ENCODE assay signal across 1 cellular context in genomic region chr12:57765003-57765697, GRCh38.
TF ChIP-seq lines count a peak whose summit lies in the region.

No MANE protein-coding gene starts in this region.

TF ChIP-seq in HepG2, 621 proteins besides CTCF, POLR2A, EP300 and RAD21 (continued from another document and continues in another):
- TF ChIP-seq AHDC1 (CRISPR knock-in tag; IDR thresholded peaks at IDR 0.05; ENCODE audit: borderline replicate concordance) (0 out of 2 replicates have a peak, but pooled peaks have one; percentile 24), ZNF558 (CRISPR knock-in tag; IDR thresholded peaks at IDR 0.05; ENCODE audit: borderline replicate concordance) (no peak), NFKB2 (CRISPR knock-in tag; IDR thresholded peaks at IDR 0.05; ENCODE audit: borderline replicate concordance) (no peak; the same call in 1 of the 2 replicates), FOXC1 (CRISPR knock-in tag; IDR thresholded peaks at IDR 0.05; ENCODE audit: borderline replicate concordance) (no peak), NRL (CRISPR knock-in tag; IDR thresholded peaks at IDR 0.05; ENCODE audit: borderline replicate concordance) (peak; percentile 62), ZNF768 (CRISPR knock-in tag; IDR thresholded peaks at IDR 0.05) (peak; percentile 48; the same call in 1 of the 2 replicates), PLSCR1 (CRISPR knock-in tag; IDR thresholded peaks at IDR 0.05; ENCODE audit: borderline replicate concordance) (no peak), SKIL (CRISPR knock-in tag; IDR thresholded peaks at IDR 0.05; ENCODE audit: borderline replicate concordance) (0 out of 2 replicates have a peak, but pooled peaks have one; percentile 10), HOXA3 (CRISPR knock-in tag; IDR thresholded peaks at IDR 0.05) (peak; percentile 36), HNRNPK (IDR thresholded peaks at IDR 0.05; ENCODE audit: low read depth, low read length, poor library complexity, severe bottlenecking) (peak; percentile 13), ZNF572 (CRISPR knock-in tag; IDR thresholded peaks at IDR 0.05) (0 out of 2 replicates have a peak, but pooled peaks have one; percentile 70), HES4 (CRISPR knock-in tag; IDR thresholded peaks at IDR 0.05; ENCODE audit: borderline replicate concordance) (no peak; the same call in 1 of the 2 replicates), ZNF776 (CRISPR knock-in tag; IDR thresholded peaks at IDR 0.05) (peak; percentile 39; the same call in 1 of the 2 replicates), MBNL3 (CRISPR knock-in tag; conservative IDR thresholded peaks at IDR 0.05) (no peak), MYC (CRISPR knock-in tag; IDR thresholded peaks at IDR 0.05; ENCODE audit: borderline replicate concordance) (peak; percentile 37; the same call in 1 of the 2 replicates), MXD1 (CRISPR knock-in tag; IDR thresholded peaks at IDR 0.05) (peak; percentile 47; the same call in 1 of the 2 replicates), FOSL1 (CRISPR knock-in tag; IDR thresholded peaks at IDR 0.05; ENCODE audit: borderline replicate concordance) (no peak), ZFP37 (CRISPR knock-in tag; IDR thresholded peaks at IDR 0.05; ENCODE audit: borderline replicate concordance) (no peak), KLF11 (CRISPR knock-in tag; IDR thresholded peaks at IDR 0.05) (no peak), ZNF326 (CRISPR knock-in tag; IDR thresholded peaks at IDR 0.05; ENCODE audit: borderline replicate concordance) (no peak), STAG1 (CRISPR knock-in tag; IDR thresholded peaks at IDR 0.05) (peak; percentile 38), SNAI1 (CRISPR knock-in tag; IDR thresholded peaks at IDR 0.05; ENCODE audit: borderline replicate concordance) (no peak), JUNB (CRISPR knock-in tag; IDR thresholded peaks at IDR 0.05; ENCODE audit: borderline replicate concordance) (no peak), ELF3 (CRISPR knock-in tag; IDR thresholded peaks at IDR 0.05) (no peak), MED1 (CRISPR knock-in tag; IDR thresholded peaks at IDR 0.05) (0 out of 2 replicates have a peak, but pooled peaks have one; percentile 23), MIXL1 (CRISPR knock-in tag; IDR thresholded peaks at IDR 0.05) (no peak), SNAPC2 (CRISPR knock-in tag; IDR thresholded peaks at IDR 0.05) (peak; percentile 57; the same call in 1 of the 2 replicates), MAFF (IDR thresholded peaks at IDR 0.05; ENCODE audit: low read depth, low read length) (no peak), TBX2 (CRISPR knock-in tag; IDR thresholded peaks at IDR 0.05; ENCODE audit: borderline replicate concordance) (no peak), ZNF615 (CRISPR knock-in tag; IDR thresholded peaks at IDR 0.05; ENCODE audit: borderline replicate concordance) (no peak), SALL1 (CRISPR knock-in tag; IDR thresholded peaks at IDR 0.05) (peak; percentile 41; the same call in 1 of the 2 replicates), TMF1 (CRISPR knock-in tag; IDR thresholded peaks at IDR 0.05; ENCODE audit: low read depth) (no peak), NFYC (CRISPR knock-in tag; IDR thresholded peaks at IDR 0.05) (no peak), HNRNPLL (IDR thresholded peaks at IDR 0.05; ENCODE audit: low read depth, low read length, poor library complexity, severe bottlenecking) (peak; percentile 96), PITX1 (CRISPR knock-in tag; IDR thresholded peaks at IDR 0.05) (0 out of 2 replicates have a peak, but pooled peaks have one; percentile 39), ZNF567 (CRISPR knock-in tag; IDR thresholded peaks at IDR 0.05; ENCODE audit: borderline replicate concordance) (0 out of 2 replicates have a peak, but pooled peaks have one; percentile 66)
- TF ChIP-seq, protein P1, sequence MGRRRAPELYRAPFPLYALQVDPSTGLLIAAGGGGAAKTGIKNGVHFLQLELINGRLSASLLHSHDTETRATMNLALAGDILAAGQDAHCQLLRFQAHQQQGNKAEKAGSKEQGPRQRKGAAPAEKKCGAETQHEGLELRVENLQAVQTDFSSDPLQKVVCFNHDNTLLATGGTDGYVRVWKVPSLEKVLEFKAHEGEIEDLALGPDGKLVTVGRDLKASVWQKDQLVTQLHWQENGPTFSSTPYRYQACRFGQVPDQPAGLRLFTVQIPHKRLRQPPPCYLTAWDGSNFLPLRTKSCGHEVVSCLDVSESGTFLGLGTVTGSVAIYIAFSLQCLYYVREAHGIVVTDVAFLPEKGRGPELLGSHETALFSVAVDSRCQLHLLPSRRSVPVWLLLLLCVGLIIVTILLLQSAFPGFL (CRISPR knock-in tag; IDR thresholded peaks at IDR 0.05): no peak
- TF ChIP-seq, protein P2, sequence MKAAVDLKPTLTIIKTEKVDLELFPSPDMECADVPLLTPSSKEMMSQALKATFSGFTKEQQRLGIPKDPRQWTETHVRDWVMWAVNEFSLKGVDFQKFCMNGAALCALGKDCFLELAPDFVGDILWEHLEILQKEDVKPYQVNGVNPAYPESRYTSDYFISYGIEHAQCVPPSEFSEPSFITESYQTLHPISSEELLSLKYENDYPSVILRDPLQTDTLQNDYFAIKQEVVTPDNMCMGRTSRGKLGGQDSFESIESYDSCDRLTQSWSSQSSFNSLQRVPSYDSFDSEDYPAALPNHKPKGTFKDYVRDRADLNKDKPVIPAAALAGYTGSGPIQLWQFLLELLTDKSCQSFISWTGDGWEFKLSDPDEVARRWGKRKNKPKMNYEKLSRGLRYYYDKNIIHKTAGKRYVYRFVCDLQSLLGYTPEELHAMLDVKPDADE (CRISPR knock-in tag; IDR thresholded peaks at IDR 0.05): 0 out of 2 replicates have a peak, but pooled peaks have one; percentile 19
- TF ChIP-seq, protein P3, sequence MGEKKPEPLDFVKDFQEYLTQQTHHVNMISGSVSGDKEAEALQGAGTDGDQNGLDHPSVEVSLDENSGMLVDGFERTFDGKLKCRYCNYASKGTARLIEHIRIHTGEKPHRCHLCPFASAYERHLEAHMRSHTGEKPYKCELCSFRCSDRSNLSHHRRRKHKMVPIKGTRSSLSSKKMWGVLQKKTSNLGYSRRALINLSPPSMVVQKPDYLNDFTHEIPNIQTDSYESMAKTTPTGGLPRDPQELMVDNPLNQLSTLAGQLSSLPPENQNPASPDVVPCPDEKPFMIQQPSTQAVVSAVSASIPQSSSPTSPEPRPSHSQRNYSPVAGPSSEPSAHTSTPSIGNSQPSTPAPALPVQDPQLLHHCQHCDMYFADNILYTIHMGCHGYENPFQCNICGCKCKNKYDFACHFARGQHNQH (CRISPR knock-in tag; IDR thresholded peaks at IDR 0.05): 0 out of 2 replicates have a peak, but pooled peaks have one; percentile 37
- TF ChIP-seq, protein P4, sequence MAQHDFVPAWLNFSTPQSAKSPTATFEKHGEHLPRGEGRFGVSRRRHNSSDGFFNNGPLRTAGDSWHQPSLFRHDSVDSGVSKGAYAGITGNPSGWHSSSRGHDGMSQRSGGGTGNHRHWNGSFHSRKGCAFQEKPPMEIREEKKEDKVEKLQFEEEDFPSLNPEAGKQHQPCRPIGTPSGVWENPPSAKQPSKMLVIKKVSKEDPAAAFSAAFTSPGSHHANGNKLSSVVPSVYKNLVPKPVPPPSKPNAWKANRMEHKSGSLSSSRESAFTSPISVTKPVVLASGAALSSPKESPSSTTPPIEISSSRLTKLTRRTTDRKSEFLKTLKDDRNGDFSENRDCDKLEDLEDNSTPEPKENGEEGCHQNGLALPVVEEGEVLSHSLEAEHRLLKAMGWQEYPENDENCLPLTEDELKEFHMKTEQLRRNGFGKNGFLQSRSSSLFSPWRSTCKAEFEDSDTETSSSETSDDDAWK (CRISPR knock-in tag; IDR thresholded peaks at IDR 0.05): no peak
- TF ChIP-seq, protein P5, sequence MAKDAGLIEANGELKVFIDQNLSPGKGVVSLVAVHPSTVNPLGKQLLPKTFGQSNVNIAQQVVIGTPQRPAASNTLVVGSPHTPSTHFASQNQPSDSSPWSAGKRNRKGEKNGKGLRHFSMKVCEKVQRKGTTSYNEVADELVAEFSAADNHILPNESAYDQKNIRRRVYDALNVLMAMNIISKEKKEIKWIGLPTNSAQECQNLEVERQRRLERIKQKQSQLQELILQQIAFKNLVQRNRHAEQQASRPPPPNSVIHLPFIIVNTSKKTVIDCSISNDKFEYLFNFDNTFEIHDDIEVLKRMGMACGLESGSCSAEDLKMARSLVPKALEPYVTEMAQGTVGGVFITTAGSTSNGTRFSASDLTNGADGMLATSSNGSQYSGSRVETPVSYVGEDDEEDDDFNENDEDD (CRISPR knock-in tag; IDR thresholded peaks at IDR 0.05; ENCODE audit: borderline replicate concordance): peak; percentile 42; the same call in 1 of the 2 replicates
- TF ChIP-seq, protein P6, sequence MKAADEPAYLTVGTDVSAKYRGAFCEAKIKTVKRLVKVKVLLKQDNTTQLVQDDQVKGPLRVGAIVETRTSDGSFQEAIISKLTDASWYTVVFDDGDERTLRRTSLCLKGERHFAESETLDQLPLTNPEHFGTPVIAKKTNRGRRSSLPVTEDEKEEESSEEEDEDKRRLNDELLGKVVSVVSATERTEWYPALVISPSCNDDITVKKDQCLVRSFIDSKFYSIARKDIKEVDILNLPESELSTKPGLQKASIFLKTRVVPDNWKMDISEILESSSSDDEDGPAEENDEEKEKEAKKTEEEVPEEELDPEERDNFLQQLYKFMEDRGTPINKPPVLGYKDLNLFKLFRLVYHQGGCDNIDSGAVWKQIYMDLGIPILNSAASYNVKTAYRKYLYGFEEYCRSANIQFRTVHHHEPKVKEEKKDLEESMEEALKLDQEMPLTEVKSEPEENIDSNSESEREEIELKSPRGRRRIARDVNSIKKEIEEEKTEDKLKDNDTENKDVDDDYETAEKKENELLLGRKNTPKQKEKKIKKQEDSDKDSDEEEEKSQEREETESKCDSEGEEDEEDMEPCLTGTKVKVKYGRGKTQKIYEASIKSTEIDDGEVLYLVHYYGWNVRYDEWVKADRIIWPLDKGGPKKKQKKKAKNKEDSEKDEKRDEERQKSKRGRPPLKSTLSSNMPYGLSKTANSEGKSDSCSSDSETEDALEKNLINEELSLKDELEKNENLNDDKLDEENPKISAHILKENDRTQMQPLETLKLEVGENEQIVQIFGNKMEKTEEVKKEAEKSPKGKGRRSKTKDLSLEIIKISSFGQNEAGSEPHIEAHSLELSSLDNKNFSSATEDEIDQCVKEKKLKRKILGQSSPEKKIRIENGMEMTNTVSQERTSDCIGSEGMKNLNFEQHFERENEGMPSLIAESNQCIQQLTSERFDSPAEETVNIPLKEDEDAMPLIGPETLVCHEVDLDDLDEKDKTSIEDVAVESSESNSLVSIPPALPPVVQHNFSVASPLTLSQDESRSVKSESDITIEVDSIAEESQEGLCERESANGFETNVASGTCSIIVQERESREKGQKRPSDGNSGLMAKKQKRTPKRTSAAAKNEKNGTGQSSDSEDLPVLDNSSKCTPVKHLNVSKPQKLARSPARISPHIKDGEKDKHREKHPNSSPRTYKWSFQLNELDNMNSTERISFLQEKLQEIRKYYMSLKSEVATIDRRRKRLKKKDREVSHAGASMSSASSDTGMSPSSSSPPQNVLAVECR (CRISPR knock-in tag; IDR thresholded peaks at IDR 0.05; ENCODE audit: borderline replicate concordance): peak; percentile 40; the same call in 1 of the 2 replicates
